9 cellular contexts compared by ENCODE assay signal in genomic region chr4:73608677-73609594, GRCh38. TPM values are rescaled to one million over a fixed set of nuclear protein-coding genes. Genes with fewer than 3 reads are reported as not detected.
DNase-seq lines count a peak whose midpoint lies in the region; ATAC-seq and TF ChIP-seq lines count a peak whose summit lies in the region.
"Had no signal": no experiment of that assay in that cellular context is flagged by ENCODE, and none has a peak within 500 bp of the region (broad histone marks: within the 10 kb centered on the region; RNA-seq: fewer than 3 reads in every experiment).

No MANE protein-coding gene starts in this region.

- peak overlapping the region; percentile 63 for H3K4me2 ChIP-seq in PC-3 (ENCODE audit: low read length)

- CTCF ChIA-PET in PC-3 (lab: Charles Lee), result no interaction called here

- H3K27me3 ChIP-seq in PC-3 (ENCODE audit: low read length) (no peaks in the 10 kb centered on the region), gastroesophageal sphincter (no peaks in the 10 kb centered on the region)

- no peaks in the 10 kb centered on the region for H3K79me2 ChIP-seq in PC-3 (ENCODE audit: low read length)

- H3K36me3 ChIP-seq in PC-3 (ENCODE audit: low read depth, low read length) (no peaks in the 10 kb centered on the region), gastroesophageal sphincter (no peaks in the 10 kb centered on the region)

- DNase-seq in COR-L47 (lab: John Stamatoyannopoulos, UW) (peak; percentile 44), PC-3 (peak; percentile 90), islet precursor cell (peak; percentile 66), NCI-H2107 treated with DMSO at 0.1 percent for 48 hours (lab: John Stamatoyannopoulos, UW; ENCODE audit: unreplicated experiment) (no peak)
- DNase-seq in activated naive CD4-positive, alpha-beta T cell treated with Interleukin-2 at 50 U/mL for 16 hours, result no peak
- DNase-seq: naive thymus-derived CD4-positive, alpha-beta T cell had no signal

- H3K9me3 ChIP-seq in PC-3 (ENCODE audit: low read length), result no peaks in the 10 kb centered on the region
- no peaks in the 10 kb centered on the region for H3K9me3 ChIP-seq in gastroesophageal sphincter

- intact Hi-C loops in PC-3 (cut with micrococcal nuclease), result loop anchor here (2.0 to 5.0 kb wide), 2 partner anchors 14 to 233 kb away; no protein-coding TSS in a partner anchor

- 37 to 55% methylated on average over 3 of the region's 3 CpGs for WGBS in gastroesophageal sphincter (ENCODE audit: low coverage in 1 of 2), 2 donors

- POLR2A ChIA-PET in PC-3 (lab: Charles Lee; ENCODE audit: unreplicated experiment), result interaction anchor here (0.6 to 0.7 kb wide), 5 partner anchors 12 to 429 kb away, joined by 3 to 5 read pairs (median 4); partner anchors contain the start of gene CXCL3

- H3K9ac ChIP-seq in PC-3 (ENCODE audit: low read length), result peak overlapping the region; percentile 8; the same call in 1 of the 2 replicates

- BruUV-seq in PC-3 (replicated peaks; lab: Mats Ljungman, UMichigan), result no TSS peak

- TF ChIP-seq EP300 in gastroesophageal sphincter (IDR thresholded peaks at IDR 0.05), result no peak

- H2AFZ ChIP-seq in PC-3 (ENCODE audit: low read length), result no peak overlapping the region

- H3K4me1 ChIP-seq in PC-3 (ENCODE audit: insufficient read depth, low read length) (peaks cover 68% of the 10 kb centered on the region), gastroesophageal sphincter (peaks cover 0 to 28% (median 6%) of the 10 kb centered on the region in 3 donors)

- H3K9me2 ChIP-seq in PC-3 (replicated peaks; ENCODE audit: low read length), result no peaks in the 10 kb centered on the region; the same call in 1 of the 2 replicates

- no peaks in the 10 kb centered on the region for H4K20me1 ChIP-seq in PC-3 (ENCODE audit: low read length)

- peaks cover 3% of the 10 kb centered on the region for H3F3A ChIP-seq in PC-3 (ENCODE audit: low read length, unreplicated experiment)

- ATAC-seq in HG03108 (IDR thresholded peaks at IDR 0.05; ENCODE audit: unreplicated experiment) (peak; percentile 23), PC-3 (peak; percentile 87), HG03097 (IDR thresholded peaks at IDR 0.05; ENCODE audit: low FRiP score, unreplicated experiment) (no peak), gastroesophageal sphincter (no peak)
- ATAC-seq: naive thymus-derived CD4-positive, alpha-beta T cell had no signal

- H3K27ac ChIP-seq in PC-3 (ENCODE audit: low read length) (peak overlapping the region; percentile 54), gastroesophageal sphincter (peak overlapping the region in 2 of 4 donors; percentile 5 to 6)

- no peak overlapping the region for H3K4me3 ChIP-seq in PC-3 (ENCODE audit: low read length)
- no peak overlapping the region for H3K4me3 ChIP-seq in gastroesophageal sphincter

- TF ChIP-seq CTCF in PC-3 (conservative IDR thresholded peaks at IDR 0.05; ENCODE audit: low read depth, low read length), result no peak
- no peak for TF ChIP-seq CTCF in gastroesophageal sphincter (IDR thresholded peaks at IDR 0.05)

- TF ChIP-seq POLR2A in gastroesophageal sphincter (IDR thresholded peaks at IDR 0.05), result no peak

RNA-seq across cellular contexts. Expression of gene RASSF6, which starts 11.3 kb away (rescaled TPM):
- total RNA-seq in PC-3 (2014; rRNA removed) (0.69 and 1.1 TPM in 2 replicates), gastroesophageal sphincter (1 to 10 TPM in 1 of 4 donors, under 1 TPM in 3; 0.15 to 3.8 (median 0.50) TPM)

Comparison
In these comparisons a context has a peak if more than half of its experiments do, and no peak if none do; other contexts are left out.
1. DNase-seq: peak in COR-L47 (single experiment), PC-3 (single experiment) and islet precursor cell (single experiment); none in NCI-H2107 treated with DMSO at 0.1 percent for 48 hours (single experiment) and activated naive CD4-positive, alpha-beta T cell treated with Interleukin-2 at 50 U/mL for 16 hours (single experiment).
2. ATAC-seq: peak in HG03108 (single experiment) and PC-3 (single experiment); none in HG03097 (single experiment) and gastroesophageal sphincter (single experiment).